In the genomic region with DNA sequence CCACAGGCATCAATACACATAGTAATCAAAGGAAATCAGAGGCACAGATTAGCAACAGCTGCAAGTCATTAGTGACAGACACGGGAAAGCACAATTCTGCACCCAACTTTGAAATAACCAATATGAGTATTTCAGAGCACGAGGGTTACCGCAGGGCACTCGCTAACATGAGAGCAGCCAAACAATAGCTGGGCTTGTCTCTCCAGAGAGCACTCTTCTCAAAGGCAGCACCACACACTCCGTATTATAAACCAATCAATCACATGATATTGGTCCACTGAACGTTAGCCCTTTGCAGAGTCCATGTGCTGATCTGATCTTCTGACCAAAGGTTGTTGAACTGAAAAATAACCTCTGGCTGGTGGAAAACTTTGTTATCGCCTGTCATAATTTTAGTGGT, we compare ENCODE assay signal across 25 cellular contexts.
A peak's percentile ranks its signal among the peaks of the same experiment; 100 is the strongest.
DNase-seq lines count a peak whose midpoint lies in the region; ATAC-seq and TF ChIP-seq lines count a peak whose summit lies in the region.
"Had no signal": no experiment of that assay in that cellular context is flagged by ENCODE, and none has a peak within 500 bp of the region (broad histone marks: within the 10 kb centered on the region; RNA-seq: fewer than 3 reads in every experiment).

No MANE protein-coding gene starts in this region.

- no peaks in the 10 kb centered on the region for H3K36me3 ChIP-seq in SJCRH30
- H3K36me3 ChIP-seq: prostate gland, transverse colon had no signal

- no peaks in the 10 kb centered on the region for H3K9me3 ChIP-seq in SJCRH30 (replicated peaks)
- H3K9me3 ChIP-seq: prostate gland, transverse colon had no signal

- H3K27me3 Mint-ChIP-seq in osteocyte (ENCODE audit: unreplicated experiment) = peaks cover 33% of the 10 kb centered on the region

- ATAC-seq in HG03460 (IDR thresholded peaks at IDR 0.05; ENCODE audit: unreplicated experiment) = no peak
- no peak for ATAC-seq in GM18520 (IDR thresholded peaks at IDR 0.05; ENCODE audit: unreplicated experiment)
- ATAC-seq: CD8-positive, alpha-beta T cell; naive thymus-derived CD4-positive, alpha-beta T cell had no signal

- H3K4me3 ChIP-seq in AG10803 (ENCODE audit: low read length) (no peak overlapping the region), SJCRH30 (no peak overlapping the region)
- H3K4me3 ChIP-seq: prostate gland, transverse colon had no signal

- H3K27ac ChIP-seq in SJCRH30 = no peak overlapping the region
- H3K27ac ChIP-seq: prostate gland, transverse colon had no signal

- no peak overlapping the region for H3K4me3 Mint-ChIP-seq in osteocyte (ENCODE audit: unreplicated experiment)
- H3K4me3 Mint-ChIP-seq: activated B cell treated with CpG ODN at 0.5 μM for 24 hours; activated CD4-positive, alpha-beta memory T cell treated with anti-CD3 and anti-CD28 coated beads, Interleukin-2, amount 10 ng/mL, durations not matched to agents 7 days and 5 days; activated naive CD4-positive, alpha-beta T cell treated with anti-CD3 and anti-CD28 coated beads for 36 hours; CD8-positive, alpha-beta T cell; naive thymus-derived CD4-positive, alpha-beta T cell; stimulated activated naive CD8-positive, alpha-beta T cell treated with anti-CD3 and anti-CD28 coated beads, Interleukin-15, Interleukin-2, amounts not matched to agents 100 ng/mL and 50 ng/mL, for 24 hours had no signal

- peak; percentile 4 for DNase-seq in AG10803 (ENCODE audit: low read depth)
- peak; percentile 59 for DNase-seq in NCI-H1105 (lab: John Stamatoyannopoulos, UW)
- DNase-seq in SJCRH30 = peak; percentile 9 to 50
- peak; percentile 10 for DNase-seq in myocyte (ENCODE audit: low read depth)
- DNase-seq in osteocyte (ENCODE audit: extremely low spot score, unreplicated experiment) = no peak
- no peak for DNase-seq in NCI-H2029 treated with DMSO at 0.1 percent for 48 hours (lab: John Stamatoyannopoulos, UW)
- DNase-seq: activated B cell treated with CpG ODN at 0.5 μM for 24 hours; activated CD4-positive, alpha-beta memory T cell treated with anti-CD3 and anti-CD28 coated beads, Interleukin-2, amount 10 ng/mL, durations not matched to agents 7 days and 5 days; activated naive CD4-positive, alpha-beta T cell treated with anti-CD3 and anti-CD28 coated beads for 36 hours; CD8-positive, alpha-beta T cell; DMS79 treated with DMSO at 0.1 percent for 48 hours; KBM-7; kidney glomerular epithelial cell; mesenchymal stem cell; MV-4-11; naive thymus-derived CD4-positive, alpha-beta T cell; NCI-H226; RPMI8226; stimulated activated CD4-positive, alpha-beta T cell treated with anti-CD3 and anti-CD28 coated beads, Interleukin-4, amount 100 ng/mL, for 1 hour; T-helper 9 cell; transverse colon had no signal

- H3K4me1 Mint-ChIP-seq in osteocyte (ENCODE audit: unreplicated experiment) = no peaks in the 10 kb centered on the region
- H3K4me1 Mint-ChIP-seq: activated B cell treated with CpG ODN at 0.5 μM for 24 hours; activated CD4-positive, alpha-beta memory T cell treated with anti-CD3 and anti-CD28 coated beads, Interleukin-2, amount 10 ng/mL, durations not matched to agents 7 days and 5 days; naive thymus-derived CD4-positive, alpha-beta T cell had no signal

- H3K4me1 ChIP-seq in SJCRH30 = no peaks in the 10 kb centered on the region; the same call in 1 of the 2 replicates
- H3K4me1 ChIP-seq: prostate gland, transverse colon had no signal

- H3K9me3 Mint-ChIP-seq in osteocyte (ENCODE audit: unreplicated experiment) = no peaks in the 10 kb centered on the region
- H3K9me3 Mint-ChIP-seq: activated B cell treated with CpG ODN at 0.5 μM for 24 hours; activated CD4-positive, alpha-beta memory T cell treated with anti-CD3 and anti-CD28 coated beads, Interleukin-2, amount 10 ng/mL, durations not matched to agents 7 days and 5 days; activated naive CD4-positive, alpha-beta T cell treated with anti-CD3 and anti-CD28 coated beads for 36 hours; CD8-positive, alpha-beta T cell; stimulated activated naive CD8-positive, alpha-beta T cell treated with anti-CD3 and anti-CD28 coated beads, Interleukin-15, Interleukin-2, amounts not matched to agents 100 ng/mL and 50 ng/mL, for 24 hours had no signal

- H3K27me3 ChIP-seq in SJCRH30 = no peaks in the 10 kb centered on the region

- no peaks in the 10 kb centered on the region for H3K36me3 Mint-ChIP-seq in osteocyte (ENCODE audit: unreplicated experiment)
- H3K36me3 Mint-ChIP-seq: CD8-positive, alpha-beta T cell had no signal

- TF ChIP-seq CTCF in AG10803 (conservative IDR thresholded peaks at IDR 0.05; ENCODE audit: low read length) (no peak), osteocyte (IDR thresholded peaks at IDR 0.05) (no peak)

- H3K27ac Mint-ChIP-seq in osteocyte (ENCODE audit: unreplicated experiment) = no peak overlapping the region
- H3K27ac Mint-ChIP-seq: activated B cell treated with CpG ODN at 0.5 μM for 24 hours; activated CD4-positive, alpha-beta memory T cell treated with anti-CD3 and anti-CD28 coated beads, Interleukin-2, amount 10 ng/mL, durations not matched to agents 7 days and 5 days; activated naive CD4-positive, alpha-beta T cell treated with anti-CD3 and anti-CD28 coated beads for 36 hours; CD8-positive, alpha-beta T cell; naive thymus-derived CD4-positive, alpha-beta T cell; stimulated activated naive CD8-positive, alpha-beta T cell treated with anti-CD3 and anti-CD28 coated beads, Interleukin-15, Interleukin-2, amounts not matched to agents 100 ng/mL and 50 ng/mL, for 24 hours had no signal

Comparison
In these comparisons a context has a peak if more than half of its experiments do, and no peak if none do; other contexts are left out.
1. DNase-seq: peak in AG10803 (single experiment), NCI-H1105 (single experiment), SJCRH30 (2 of 2) and myocyte (single experiment); none in osteocyte (single experiment) and NCI-H2029 treated with DMSO at 0.1 percent for 48 hours (single experiment).